ENCODE assay signal across 13 cellular contexts in the genomic region with DNA sequence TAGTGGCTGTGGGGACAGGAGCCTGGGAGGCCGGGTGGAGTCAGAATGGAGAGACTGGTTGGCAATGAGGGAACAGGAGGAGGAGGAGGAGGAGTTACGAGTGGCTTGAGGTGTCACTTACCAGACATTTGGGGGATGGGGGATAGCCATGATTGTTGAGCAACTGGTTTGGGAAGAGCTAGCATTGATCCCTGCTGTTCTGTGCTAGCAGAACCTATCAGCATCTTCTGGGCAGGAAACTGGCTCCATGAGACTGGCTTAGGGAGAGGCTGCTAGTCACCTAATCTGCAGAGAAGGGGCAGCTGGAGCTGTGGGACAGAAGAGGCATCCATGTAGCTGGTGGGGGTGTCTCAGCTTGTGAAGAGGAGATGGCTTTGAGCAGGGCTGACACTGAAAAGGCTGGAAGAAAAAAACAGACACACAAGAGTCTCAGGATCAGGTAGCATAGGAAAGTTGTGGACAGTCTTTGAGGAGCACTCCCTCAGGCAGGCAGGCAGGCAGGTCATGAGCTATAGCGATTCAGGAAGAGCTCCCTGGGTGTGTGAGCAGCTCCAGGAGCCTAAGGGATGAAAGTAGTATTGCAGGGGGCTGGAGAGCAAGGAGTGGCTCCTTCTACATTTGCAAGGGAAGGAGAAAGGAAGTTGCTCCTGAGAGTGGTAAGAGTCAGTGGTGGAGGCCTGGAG. TPM values are rescaled to one million over a fixed set of nuclear protein-coding genes. Genes with fewer than 3 reads are reported as not detected.
A peak's percentile ranks its signal among the peaks of the same experiment; 100 is the strongest.
DNase-seq lines count a peak whose midpoint lies in the region; ATAC-seq lines count a peak whose summit lies in the region.
"Had no signal": no experiment of that assay in that cellular context is flagged by ENCODE, and none has a peak within 500 bp of the region (broad histone marks: within the 10 kb centered on the region; RNA-seq: fewer than 3 reads in every experiment).

No MANE protein-coding gene starts in this region.

- H3K4me1 Mint-ChIP-seq in activated CD8-positive, alpha-beta memory T cell treated with anti-CD3 and anti-CD28 coated beads, Interleukin-2, amount 10 ng/mL, durations not matched to agents 7 days and 5 days, result no peaks in the 10 kb centered on the region

- no peak for DNase-seq in activated CD8-positive, alpha-beta memory T cell treated with anti-CD3 and anti-CD28 coated beads, Interleukin-2, amount 10 ng/mL, durations not matched to agents 7 days and 5 days
- no peak for DNase-seq in activated CD8-positive, alpha-beta memory T cell treated with anti-CD3 and anti-CD28 coated beads, Interleukin-2, amount 50 U/mL, for 48 hours
- peak; percentile 16 for DNase-seq in SK-MEL-5 (ENCODE audit: low read depth, low spot score)
- peak; percentile 21 for DNase-seq in renal cortical epithelial cell (ENCODE audit: low read depth)
- no peak for DNase-seq in GM19240 (ENCODE audit: insufficient read length, low spot score)
- no peak for DNase-seq in SKM-1 (lab: John Stamatoyannopoulos, UW; ENCODE audit: unreplicated experiment)
- DNase-seq: DMS79 treated with DMSO at 0.1 percent for 48 hours, left cardiac atrium, nucleus accumbens, spleen, upper lobe of left lung had no signal

- H3K27me3 ChIP-seq in iPS-15b (ENCODE audit: control insufficient read depth, insufficient read depth, low read length), result no peaks in the 10 kb centered on the region
- H3K27me3 ChIP-seq: spleen, upper lobe of left lung had no signal

- CTCF ChIA-PET in activated CD8-positive, alpha-beta memory T cell treated with anti-CD3 and anti-CD28 coated beads, Interleukin-2, amount 10 ng/mL, durations not matched to agents 7 days and 5 days (lab: Charles Lee), result interaction anchor here (1.0 to 6.3 kb wide), 3 partner anchors 9 to 162 kb away, joined by 3 to 62 read pairs (median 5); partner anchors contain the start of genes LIMK2 and SELENOM

- H3K36me3 ChIP-seq in iPS-15b (ENCODE audit: control insufficient read depth, insufficient read depth, low read length), result peaks cover 40% of the 10 kb centered on the region

- no peak overlapping the region for H3K4me3 Mint-ChIP-seq in activated CD8-positive, alpha-beta memory T cell treated with anti-CD3 and anti-CD28 coated beads, Interleukin-2, amount 10 ng/mL, durations not matched to agents 7 days and 5 days

- H3K27ac Mint-ChIP-seq in activated CD8-positive, alpha-beta memory T cell treated with anti-CD3 and anti-CD28 coated beads, Interleukin-2, amount 10 ng/mL, durations not matched to agents 7 days and 5 days, result peak overlapping the region; percentile 20

- H3K27me3 Mint-ChIP-seq in activated CD8-positive, alpha-beta memory T cell treated with anti-CD3 and anti-CD28 coated beads, Interleukin-2, amount 10 ng/mL, durations not matched to agents 7 days and 5 days, result no peaks in the 10 kb centered on the region

- no peaks in the 10 kb centered on the region for H3K9me3 Mint-ChIP-seq in activated CD8-positive, alpha-beta memory T cell treated with anti-CD3 and anti-CD28 coated beads, Interleukin-2, amount 10 ng/mL, durations not matched to agents 7 days and 5 days (ENCODE audit: low read depth)

- peaks cover 30% of the 10 kb centered on the region for H3K36me3 Mint-ChIP-seq in activated CD8-positive, alpha-beta memory T cell treated with anti-CD3 and anti-CD28 coated beads, Interleukin-2, amount 10 ng/mL, durations not matched to agents 7 days and 5 days

- peaks cover 5% of the 10 kb centered on the region for H3K4me1 ChIP-seq in iPS-15b (ENCODE audit: control insufficient read depth, insufficient read depth, low read length)

- no peak overlapping the region for H3K9ac ChIP-seq in iPS-15b (ENCODE audit: low read depth, low read length)

- H3K9me3 ChIP-seq in iPS-15b (ENCODE audit: control insufficient read depth, insufficient read depth, low read length), result no peaks in the 10 kb centered on the region
- H3K9me3 ChIP-seq: spleen, upper lobe of left lung had no signal

- in situ Hi-C loops in SK-MEL-5 (cut with HindIII; ENCODE audit: low pct_unique_long_range_greater_than_20kb, low sequenced_read_pairs), result no loop called here

- no peak for ATAC-seq in activated CD8-positive, alpha-beta memory T cell treated with anti-CD3 and anti-CD28 coated beads, Interleukin-2, amount 10 ng/mL, durations not matched to agents 7 days and 5 days
- no peak for ATAC-seq in HG02588 (IDR thresholded peaks at IDR 0.05; ENCODE audit: unreplicated experiment)
- ATAC-seq: left cardiac atrium had no signal

- peak overlapping the region; percentile 12 for H3K4me3 ChIP-seq in iPS-15b (ENCODE audit: low read depth, low read length)
- H3K4me3 ChIP-seq: spleen, upper lobe of left lung had no signal

RNA-seq across cellular contexts. Expression of gene PIK3IP1, which starts 22.3 kb away (rescaled TPM):
- total RNA-seq in activated CD8-positive, alpha-beta memory T cell treated with anti-CD3 and anti-CD28 coated beads, Interleukin-2, amount 10 ng/mL, durations not matched to agents 7 days and 5 days, result 10 to 100 TPM; 11.0 to 15.7 TPM
- total RNA-seq in SK-MEL-5 (2014; rRNA removed; shearing (Covaris generic)), result 2.3 and 2.7 TPM in 2 replicates
- polyA plus RNA-seq in SK-MEL-5 (2015; cell fraction: cytosol; rRNA removed), result 0.98 and 3.5 TPM in 2 replicates
- polyA plus RNA-seq in SK-MEL-5 (2015; cell fraction: nucleus; rRNA removed), result 1.6 and 4.6 TPM in 2 replicates
- total RNA-seq in renal cortical epithelial cell, result 28.5 and 30.9 TPM in 2 replicates

RNA-seq across cellular contexts. Expression of gene LIMK2, which starts 57.9 kb away (rescaled TPM):
- total RNA-seq in activated CD8-positive, alpha-beta memory T cell treated with anti-CD3 and anti-CD28 coated beads, Interleukin-2, amount 10 ng/mL, durations not matched to agents 7 days and 5 days, result 10 to 100 TPM; 32.2 to 47.3 TPM
- 36.6 and 43.9 TPM in 2 replicates for total RNA-seq in SK-MEL-5 (2014; rRNA removed; shearing (Covaris generic))
- 29.2 and 42.2 TPM in 2 replicates for polyA plus RNA-seq in SK-MEL-5 (2015; cell fraction: cytosol; rRNA removed)
- 60.3 and 66.3 TPM in 2 replicates for polyA plus RNA-seq in SK-MEL-5 (2015; cell fraction: nucleus; rRNA removed)
- 54.5 and 106 TPM in 2 replicates for total RNA-seq in renal cortical epithelial cell

Comparison
In these comparisons a context has a peak if more than half of its experiments do, and no peak if none do; other contexts are left out.
1. DNase-seq: peak in SK-MEL-5 (single experiment) and renal cortical epithelial cell (single experiment); none in activated CD8-positive, alpha-beta memory T cell treated with anti-CD3 and anti-CD28 coated beads, Interleukin-2, amount 10 ng/mL, durations not matched to agents 7 days and 5 days (single experiment), activated CD8-positive, alpha-beta memory T cell treated with anti-CD3 and anti-CD28 coated beads, Interleukin-2, amount 50 U/mL, for 48 hours (single experiment), GM19240 (single experiment) and SKM-1 (single experiment).